Comparison of ENCODE assay signal across 19 cellular contexts in genomic region chr9:21806644-21807043, GRCh38. TPM values are rescaled to one million over a fixed set of nuclear protein-coding genes. Genes with fewer than 3 reads are reported as not detected.
DNase-seq lines count a peak whose midpoint lies in the region; ATAC-seq and TF ChIP-seq lines count a peak whose summit lies in the region.
"Had no signal": no experiment of that assay in that cellular context is flagged by ENCODE, and none has a peak within 500 bp of the region (broad histone marks: within the 10 kb centered on the region; RNA-seq: fewer than 3 reads in every experiment).

No MANE protein-coding gene starts in this region.

- peaks cover 31 to 78% (median 67%) of the 10 kb centered on the region in 11 experiments for H3K36me3 ChIP-seq in BLaER1 treated with 17β-estradiol and CSF1 and Interleukin-3, amounts not matched to agents 10 nM and 100 nM
- H3K36me3 ChIP-seq in CD8-positive, alpha-beta T cell (ENCODE audit: insufficient read depth, low read length), result no peaks in the 10 kb centered on the region
- H3K36me3 ChIP-seq in OCI-LY7 (ENCODE audit: insufficient read depth, low read length) (peaks cover 84% of the 10 kb centered on the region), mesenchymal stem cell (ENCODE audit: control insufficient read depth in 1 of 2, insufficient read depth in 2 of 2, low read depth in 1 of 2, low read length in 2 of 2) (peaks cover 14 to 47% of the 10 kb centered on the region in 2 experiments), MM.1S (replicated peaks; ENCODE audit: insufficient read depth, low read length) (no peaks in the 10 kb centered on the region)

- H3K4me1 Mint-ChIP-seq in CD8-positive, alpha-beta T cell (ENCODE audit: low read depth), result peaks cover 45% of the 10 kb centered on the region

- 0 out of 22 replicates have a peak overlapping the region, but pooled peaks of 1 of the 11 experiments have one; percentile 13 for H3K9ac ChIP-seq in BLaER1 treated with 17β-estradiol and CSF1 and Interleukin-3, amounts not matched to agents 10 nM and 100 nM
- no peak overlapping the region for H3K9ac ChIP-seq in mesenchymal stem cell (ENCODE audit: low read length)
- no peak overlapping the region for H3K9ac ChIP-seq in MM.1S (ENCODE audit: low read length)

- no peak overlapping the region for H3K14ac ChIP-seq in mesenchymal stem cell (ENCODE audit: low read length in 2 of 2)

- no peak overlapping the region for H2BK15ac ChIP-seq in mesenchymal stem cell (ENCODE audit: low read depth, poor library complexity, severe bottlenecking)

- H3K4me3 ChIP-seq in BLaER1 treated with 17β-estradiol and CSF1 and Interleukin-3, amounts not matched to agents 10 nM and 100 nM, result 0 out of 20 replicates have a peak overlapping the region, but pooled peaks of 1 of the 10 experiments have one; percentile 4
- no peak overlapping the region for H3K4me3 ChIP-seq in CD8-positive, alpha-beta T cell (ENCODE audit: low read depth, low read length)
- H3K4me3 ChIP-seq in OCI-LY7 (ENCODE audit: low read depth, low read length, poor library complexity, severe bottlenecking) (no peak overlapping the region), mesenchymal stem cell (ENCODE audit: insufficient read depth in 1 of 2, low read depth in 1 of 2, low read length in 2 of 2) (no peak overlapping the region), MM.1S (ENCODE audit: low read length) (no peak overlapping the region)
- H3K4me3 ChIP-seq: right lobe of liver, tibial artery had no signal

- peaks cover 68% of the 10 kb centered on the region for H3K79me2 ChIP-seq in OCI-LY7 (ENCODE audit: insufficient read depth, low read depth, low read length)
- H3K79me2 ChIP-seq in MM.1S (ENCODE audit: low read length), result peaks cover 67% of the 10 kb centered on the region

- peak overlapping the region; percentile 84 to 97 (median 90) for H3K4me2 ChIP-seq in BLaER1 treated with 17β-estradiol and CSF1 and Interleukin-3, amounts not matched to agents 10 nM and 100 nM
- H3K4me2 ChIP-seq in OCI-LY7 (ENCODE audit: low read length) (peak overlapping the region; percentile 87; the same call in 1 of the 2 replicates), mesenchymal stem cell (ENCODE audit: low read length, poor library complexity, severe bottlenecking) (no peak overlapping the region), MM.1S (ENCODE audit: low read depth, low read length) (no peak overlapping the region)

- H3K27ac ChIP-seq in BLaER1 treated with 17β-estradiol and CSF1 and Interleukin-3, amounts not matched to agents 10 nM and 100 nM, result no peak overlapping the region
- no peak overlapping the region for H3K27ac ChIP-seq in CD8-positive, alpha-beta T cell (ENCODE audit: low read depth, low read length)
- H3K27ac ChIP-seq in OCI-LY7 (ENCODE audit: low read depth, low read length, poor library complexity, severe bottlenecking) (no peak overlapping the region), mesenchymal stem cell (ENCODE audit: low read length, poor library complexity, severe bottlenecking) (no peak overlapping the region), MM.1S (ENCODE audit: low read length) (no peak overlapping the region)
- H3K27ac ChIP-seq: right lobe of liver, tibial artery had no signal

- no peak overlapping the region for H2AK5ac ChIP-seq in mesenchymal stem cell (ENCODE audit: low read length, severe bottlenecking)

- H4K8ac ChIP-seq in mesenchymal stem cell (ENCODE audit: low read length), result no peak overlapping the region

- POLR2A ChIA-PET in CD8-positive, alpha-beta T cell (lab: Charles Lee), result no interaction called here
- POLR2A ChIA-PET in OCI-LY7 (lab: Charles Lee), result interaction anchor here (0.5 to 1.2 kb wide), 2 partner anchors 202 to 248 kb away, joined by 3 to 4 read pairs; no protein-coding TSS in a partner anchor

- H2BK12ac ChIP-seq in mesenchymal stem cell (ENCODE audit: low read length in 2 of 2), result peak overlapping the region in 1 of 2 experiments; percentile 18

- DNase-seq in CD8-positive, alpha-beta T cell, result no peak
- DNase-seq in OCI-LY7 (ENCODE audit: low spot score) (no peak), mesenchymal stem cell (no peak), DMS53 (lab: John Stamatoyannopoulos, UW) (no peak), MM.1S (no peak)
- DNase-seq in activated CD8-positive, alpha-beta memory T cell treated with anti-CD3 and anti-CD28 coated beads, Interleukin-2, amount 50 U/mL, for 4 hours, result no peak
- DNase-seq: activated CD4-positive, alpha-beta T cell treated with anti-CD3 and anti-CD28 coated beads for 48 hours; activated gamma-delta T cell; aorta; BE2C; H7; NCI-H1694 treated with DMSO at 0.1 percent for 48 hours; NCI-H345; NK-92 treated with Interleukin-12 subunit alpha and Interleukin-12 subunit beta, amount 100 ng/mL, for 24 hours; right lobe of liver; RPMI8226; tibial artery had no signal

- H3K27me3 ChIP-seq in BLaER1 treated with 17β-estradiol and CSF1 and Interleukin-3, amounts not matched to agents 10 nM and 100 nM, result no peaks in the 10 kb centered on the region
- no peaks in the 10 kb centered on the region for H3K27me3 ChIP-seq in CD8-positive, alpha-beta T cell (ENCODE audit: insufficient read depth, low read length)
- H3K27me3 ChIP-seq in mesenchymal stem cell (ENCODE audit: control insufficient read depth in 1 of 2, insufficient read depth in 1 of 2, low read length in 2 of 2) (no peaks in the 10 kb centered on the region), MM.1S (replicated peaks; ENCODE audit: insufficient read depth, low read length) (no peaks in the 10 kb centered on the region)
- H3K27me3 ChIP-seq: BE2C, right lobe of liver, tibial artery had no signal

- H3K9me3 ChIP-seq in BLaER1 treated with 17β-estradiol and CSF1 and Interleukin-3, amounts not matched to agents 10 nM and 100 nM (replicated peaks in 1 of 11), result no peaks in the 10 kb centered on the region
- H3K9me3 ChIP-seq in CD8-positive, alpha-beta T cell (ENCODE audit: low read length), result no peaks in the 10 kb centered on the region
- H3K9me3 ChIP-seq in OCI-LY7 (ENCODE audit: low read length), result no peaks in the 10 kb centered on the region
- no peaks in the 10 kb centered on the region for H3K9me3 ChIP-seq in mesenchymal stem cell (ENCODE audit: control insufficient read depth, low read length)
- H3K9me3 ChIP-seq in MM.1S (replicated peaks; ENCODE audit: insufficient read depth, low read length), result no peaks in the 10 kb centered on the region
- H3K9me3 ChIP-seq: BE2C, right lobe of liver, tibial artery had no signal

- peaks cover 21% of the 10 kb centered on the region for H3K79me1 ChIP-seq in mesenchymal stem cell (replicated peaks; ENCODE audit: low read length, poor library complexity, severe bottlenecking)

- H3K23ac ChIP-seq in mesenchymal stem cell (ENCODE audit: low read length in 2 of 2), result no peak overlapping the region

- ATAC-seq in CD8-positive, alpha-beta T cell, result no peak
- ATAC-seq: HepG2, right lobe of liver had no signal

- H3K27me3 Mint-ChIP-seq in CD8-positive, alpha-beta T cell (ENCODE audit: low read depth), result no peaks in the 10 kb centered on the region

- no peak overlapping the region for H3K4me3 Mint-ChIP-seq in CD8-positive, alpha-beta T cell

- no peak overlapping the region for H3K4ac ChIP-seq in mesenchymal stem cell (ENCODE audit: low read depth in 1 of 2, low read length in 2 of 2)

- no peaks in the 10 kb centered on the region for H3K9me3 Mint-ChIP-seq in CD8-positive, alpha-beta T cell

- no peak overlapping the region for H2BK120ac ChIP-seq in mesenchymal stem cell (ENCODE audit: low read depth, low read length)

- H4K20me1 ChIP-seq in BLaER1 treated with 17β-estradiol and CSF1 and Interleukin-3, amounts not matched to agents 10 nM and 100 nM, result peaks cover 0 to 75% (median 72%) of the 10 kb centered on the region in 11 experiments; a peak in 20 of 22 replicates
- H4K20me1 ChIP-seq in OCI-LY7 (ENCODE audit: insufficient read depth, low read length) (peaks cover 37% of the 10 kb centered on the region), MM.1S (ENCODE audit: insufficient read depth, low read length) (no peaks in the 10 kb centered on the region)

- H2BK5ac ChIP-seq in mesenchymal stem cell (ENCODE audit: low read depth, low read length, poor library complexity, severe bottlenecking), result no peak overlapping the region

- no peak overlapping the region for H3K18ac ChIP-seq in mesenchymal stem cell (ENCODE audit: low read depth in 1 of 2, low read length in 2 of 2)

- no peak for TF ChIP-seq CTCF in CD8-positive, alpha-beta T cell (IDR thresholded peaks at IDR 0.05)
- no peak for TF ChIP-seq CTCF in OCI-LY7 (conservative IDR thresholded peaks at IDR 0.05; ENCODE audit: low read length)
- no peak for TF ChIP-seq CTCF in MM.1S (IDR thresholded peaks at IDR 0.05; ENCODE audit: low read length)

- H3K9me2 ChIP-seq in OCI-LY7 (ENCODE audit: insufficient read depth, low read length) (no peaks in the 10 kb centered on the region), MM.1S (replicated peaks; ENCODE audit: insufficient read depth, low read length) (no peaks in the 10 kb centered on the region)

- H3K27ac Mint-ChIP-seq in CD8-positive, alpha-beta T cell, result peak overlapping the region; percentile 60

- peaks cover 56 to 78% (median 67%) of the 10 kb centered on the region in 10 experiments for H3K4me1 ChIP-seq in BLaER1 treated with 17β-estradiol and CSF1 and Interleukin-3, amounts not matched to agents 10 nM and 100 nM
- peaks cover 27% of the 10 kb centered on the region for H3K4me1 ChIP-seq in CD8-positive, alpha-beta T cell (ENCODE audit: insufficient read depth, low read length)
- H3K4me1 ChIP-seq in OCI-LY7 (ENCODE audit: insufficient read depth, low read length, poor library complexity, severe bottlenecking), result peaks cover 47% of the 10 kb centered on the region
- H3K4me1 ChIP-seq in mesenchymal stem cell (ENCODE audit: control insufficient read depth, insufficient read depth, low read depth, low read length), result peaks cover 13% of the 10 kb centered on the region
- peaks cover 13% of the 10 kb centered on the region; the same call in 1 of the 2 replicates for H3K4me1 ChIP-seq in MM.1S (ENCODE audit: low read length)

- WGBS in mesenchymal stem cell, result 100% methylated on average over 4 of the region's 4 CpGs

- intact Hi-C loops in CD8-positive, alpha-beta T cell (cut with DNase I, micrococcal nuclease), result loop anchor here in 1 of 2 experiments (10.0 kb wide), 1 partner anchor 772 kb away; the partner anchor contains the start of gene HACD4
- intact Hi-C loops in OCI-LY7 (cut with micrococcal nuclease; ENCODE audit: unreplicated experiment), result loop anchor here (10.0 kb wide), 1 partner anchor 708 kb away; no protein-coding TSS in a partner anchor

- H2AFZ ChIP-seq in OCI-LY7 (ENCODE audit: low read length), result no peak overlapping the region
- no peak overlapping the region for H2AFZ ChIP-seq in mesenchymal stem cell (ENCODE audit: low read depth, low read length)
- H2AFZ ChIP-seq in MM.1S (ENCODE audit: low read length), result no peak overlapping the region

- peak overlapping the region; percentile 5 for H4K91ac ChIP-seq in mesenchymal stem cell (ENCODE audit: low read length)

- H3F3A ChIP-seq in MM.1S (ENCODE audit: insufficient read depth, low read length), result peaks cover 4% of the 10 kb centered on the region; the same call in 1 of the 2 replicates

- BruUV-seq in OCI-LY7 (replicated peaks; lab: Mats Ljungman, UMichigan), result no TSS peak

- CTCF ChIA-PET in CD8-positive, alpha-beta T cell (lab: Charles Lee), result interaction anchor here (0.9 to 10.1 kb wide), 4 partner anchors 95 to 411 kb away, joined by 3 to 145 read pairs (median 4); partner anchors contain the start of gene CDKN2B
- CTCF ChIA-PET in OCI-LY7 (lab: Charles Lee; ENCODE audit: unreplicated experiment), result no interaction called here

- H3K36me3 Mint-ChIP-seq in CD8-positive, alpha-beta T cell, result peaks cover 53% of the 10 kb centered on the region

RNA-seq across cellular contexts. Expression of gene MTAP, which starts 4.2 kb away (rescaled TPM):
- total RNA-seq in CD8-positive, alpha-beta T cell, result 10 to 100 TPM in 1 of 2 experiments, 1 to 10 TPM in 1; 9.9 to 14.3 TPM
- 41.6 and 50.4 TPM in 2 replicates for total RNA-seq in OCI-LY7 (2014; rRNA removed; shearing (Covaris generic))
- total RNA-seq in OCI-LY7 (2022), result 101 and 105 TPM in 2 replicates
- polyA plus RNA-seq in mesenchymal stem cell (2013, experiment 1 of 2), result 14.2 TPM
- polyA plus RNA-seq in mesenchymal stem cell (2013, experiment 2 of 2), result 14.5 TPM

Comparison
In these comparisons a context has a peak if more than half of its experiments do, and no peak if none do; other contexts are left out.
1. H3K4me2 ChIP-seq: peak in BLaER1 treated with 17β-estradiol and CSF1 and Interleukin-3, amounts not matched to agents 10 nM and 100 nM (11 of 11) and OCI-LY7 (single experiment); none in mesenchymal stem cell (single experiment) and MM.1S (single experiment).